9 cellular contexts compared by ENCODE assay signal in genomic region chrX:101057095-101057714, GRCh38. TPM values are rescaled to one million over a fixed set of nuclear protein-coding genes. Genes with fewer than 3 reads are reported as not detected.
DNase-seq lines count a peak whose midpoint lies in the region; ATAC-seq and TF ChIP-seq lines count a peak whose summit lies in the region.
"Had no signal": no experiment of that assay in that cellular context is flagged by ENCODE, and none has a peak within 500 bp of the region (broad histone marks: within the 10 kb centered on the region; RNA-seq: fewer than 3 reads in every experiment).

No MANE protein-coding gene starts in this region.

- peak; percentile 89 for ATAC-seq in GM21717 (IDR thresholded peaks at IDR 0.05; ENCODE audit: unreplicated experiment)
- ATAC-seq in effector memory CD8-positive, alpha-beta T cell (replicated peaks), result no peak
- no peak for ATAC-seq in activated T-cell treated with anti-CD3 and anti-CD28 coated beads, Interleukin-2, amount 50 U/mL, for 4 hours

- peak; percentile 39 for DNase-seq in GM12865 (ENCODE audit: low read depth)
- DNase-seq in Kasumi-1 (lab: John Stamatoyannopoulos, UW), result peak; percentile 61 to 63
- peak; percentile 32 to 88 for DNase-seq in dermis microvascular lymphatic vessel endothelial cell (ENCODE audit: low read depth in 2 of 2)
- no peak for DNase-seq in effector memory CD8-positive, alpha-beta T cell
- DNase-seq in activated T-cell treated with anti-CD3 and anti-CD28 coated beads, Interleukin-2, amount 50 U/mL, for 4 hours, result no peak
- no peak for DNase-seq in activated CD8-positive, alpha-beta memory T cell treated with anti-CD3 and anti-CD28 coated beads for 24 hours
- DNase-seq in NCI-H146 treated with DMSO at 0.1 percent for 48 hours (lab: John Stamatoyannopoulos, UW; ENCODE audit: unreplicated experiment), result no peak

- no peak overlapping the region for H3K4me3 Mint-ChIP-seq in effector memory CD8-positive, alpha-beta T cell
- no peak overlapping the region for H3K4me3 Mint-ChIP-seq in activated T-cell treated with anti-CD3 and anti-CD28 coated beads, Interleukin-2, amount 50 U/mL, for 4 hours
- H3K4me3 Mint-ChIP-seq: central memory CD8-positive, alpha-beta T cell had no signal

- no peak for TF ChIP-seq CTCF in GM12865 (IDR thresholded peaks at IDR 0.05; ENCODE audit: insufficient read depth, low read depth, low read length, missing control alignments)

- no peak overlapping the region for H3K27ac Mint-ChIP-seq in effector memory CD8-positive, alpha-beta T cell

- H3K4me1 Mint-ChIP-seq in effector memory CD8-positive, alpha-beta T cell (ENCODE audit: low read depth in 2 of 2), result no peaks in the 10 kb centered on the region
- H3K4me1 Mint-ChIP-seq in activated T-cell treated with anti-CD3 and anti-CD28 coated beads, Interleukin-2, amount 50 U/mL, for 4 hours (ENCODE audit: low read depth), result peaks cover 4% of the 10 kb centered on the region
- H3K4me1 Mint-ChIP-seq: central memory CD8-positive, alpha-beta T cell had no signal

- no peaks in the 10 kb centered on the region for H3K9me3 Mint-ChIP-seq in effector memory CD8-positive, alpha-beta T cell
- no peaks in the 10 kb centered on the region for H3K9me3 Mint-ChIP-seq in activated T-cell treated with anti-CD3 and anti-CD28 coated beads, Interleukin-2, amount 50 U/mL, for 4 hours
- H3K9me3 Mint-ChIP-seq: central memory CD8-positive, alpha-beta T cell had no signal

- no peaks in the 10 kb centered on the region for H3K27me3 Mint-ChIP-seq in effector memory CD8-positive, alpha-beta T cell
- no peaks in the 10 kb centered on the region for H3K27me3 Mint-ChIP-seq in activated T-cell treated with anti-CD3 and anti-CD28 coated beads, Interleukin-2, amount 50 U/mL, for 4 hours (ENCODE audit: low read depth)
- H3K27me3 Mint-ChIP-seq: central memory CD8-positive, alpha-beta T cell had no signal

- H3K36me3 Mint-ChIP-seq in effector memory CD8-positive, alpha-beta T cell (ENCODE audit: insufficient read depth), result no peaks in the 10 kb centered on the region
- H3K36me3 Mint-ChIP-seq in activated T-cell treated with anti-CD3 and anti-CD28 coated beads, Interleukin-2, amount 50 U/mL, for 4 hours (ENCODE audit: insufficient read depth), result no peaks in the 10 kb centered on the region

- H3K4me3 ChIP-seq in GM12865 (ENCODE audit: low read depth, low read length), result no peak overlapping the region

RNA-seq across cellular contexts. Expression of gene TRMT2B, which starts 5.3 kb away (rescaled TPM):
- 14.5 and 17.1 TPM in 2 replicates for total RNA-seq in dermis microvascular lymphatic vessel endothelial cell
- 10 to 100 TPM; 15.4 to 17.0 (median 15.5) TPM for total RNA-seq in activated T-cell treated with anti-CD3 and anti-CD28 coated beads, Interleukin-2, amount 50 U/mL, for 4 hours

RNA-seq across cellular contexts. Expression of gene TMEM35A, which starts 21.5 kb away (rescaled TPM):
- total RNA-seq in dermis microvascular lymphatic vessel endothelial cell, result 1.9 TPM in 2 replicates
- not detected for total RNA-seq in activated T-cell treated with anti-CD3 and anti-CD28 coated beads, Interleukin-2, amount 50 U/mL, for 4 hours

RNA-seq across cellular contexts. Expression of gene CENPI, which starts 40.8 kb away (rescaled TPM):
- 7.1 and 18.0 TPM in 2 replicates for total RNA-seq in dermis microvascular lymphatic vessel endothelial cell
- total RNA-seq in activated T-cell treated with anti-CD3 and anti-CD28 coated beads, Interleukin-2, amount 50 U/mL, for 4 hours, result 1 to 10 TPM; 2.8 to 3.3 (median 3.0) TPM

Comparison
In these comparisons a context has a peak if more than half of its experiments do, and no peak if none do; other contexts are left out.
1. DNase-seq: peak in GM12865 (single experiment), Kasumi-1 (2 of 2) and dermis microvascular lymphatic vessel endothelial cell (2 of 2); none in effector memory CD8-positive, alpha-beta T cell (0 of 3), activated T-cell treated with anti-CD3 and anti-CD28 coated beads, Interleukin-2, amount 50 U/mL, for 4 hours (single experiment), activated CD8-positive, alpha-beta memory T cell treated with anti-CD3 and anti-CD28 coated beads for 24 hours (single experiment) and NCI-H146 treated with DMSO at 0.1 percent for 48 hours (single experiment).